Comparison of ENCODE assay signal across 15 cellular contexts in the genomic region with DNA sequence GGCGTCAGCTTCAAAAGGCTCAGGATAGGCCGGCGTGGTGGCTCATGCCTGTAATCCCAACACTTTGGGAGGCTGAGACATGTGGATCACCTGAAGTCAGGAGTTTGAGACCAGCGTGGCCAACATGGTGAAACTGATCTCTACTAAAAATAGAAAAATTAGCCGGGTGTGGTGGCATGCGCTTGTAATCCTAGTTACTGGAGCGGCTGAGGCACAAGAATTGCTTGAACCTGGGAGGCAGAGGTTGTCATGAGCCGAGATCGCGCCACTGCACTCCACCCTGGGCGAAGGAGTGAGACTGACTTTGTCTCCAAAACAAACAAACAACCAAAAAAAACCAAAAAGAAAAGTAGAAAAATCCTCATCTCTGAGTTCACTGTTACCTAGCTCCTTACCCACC. TPM values are rescaled to one million over a fixed set of nuclear protein-coding genes. Genes with fewer than 3 reads are reported as not detected.
"Had no signal": no experiment of that assay in that cellular context is flagged by ENCODE, and none has a peak within 500 bp of the region (broad histone marks: within the 10 kb centered on the region; RNA-seq: fewer than 3 reads in every experiment).

No MANE protein-coding gene starts in this region.

RNA-seq across cellular contexts. Expression of a gene that starts 3.4 kb away (rescaled TPM):
- total RNA-seq: stomach, subcutaneous adipose tissue, suprapubic skin, temporal lobe, thoracic aorta, thyroid gland, tibial nerve, transverse colon, upper lobe of left lung, upper lobe of right lung, ureter, urinary bladder, uterus, vagina had no signal
- polyA plus RNA-seq: stomach, urinary bladder had no signal

RNA-seq across cellular contexts. Expression of a gene that starts 11.3 kb away (rescaled TPM):
- total RNA-seq: stomach, subcutaneous adipose tissue, suprapubic skin, temporal lobe, thoracic aorta, thyroid gland, tibial nerve, transverse colon, upper lobe of left lung, upper lobe of right lung, ureter, uterus, vagina had no signal
- polyA plus RNA-seq: stomach, urinary bladder had no signal

RNA-seq across cellular contexts. Expression of a gene that starts 11.6 kb away (rescaled TPM):
- total RNA-seq: stomach, subcutaneous adipose tissue, suprapubic skin, temporal lobe, thoracic aorta, thyroid gland, tibial nerve, transverse colon, upper lobe of left lung, upper lobe of right lung, ureter, urinary bladder, uterus, vagina had no signal
- polyA plus RNA-seq: stomach, urinary bladder had no signal

RNA-seq across cellular contexts. Expression of a gene that starts 25.9 kb away (rescaled TPM):
- total RNA-seq: stomach, subcutaneous adipose tissue, suprapubic skin, temporal lobe, testis, thoracic aorta, thyroid gland, tibial nerve, transverse colon, upper lobe of left lung, upper lobe of right lung, ureter, urinary bladder, uterus, vagina had no signal
- polyA plus RNA-seq: stomach, urinary bladder had no signal

RNA-seq across cellular contexts. Expression of a gene that starts 33.5 kb away (rescaled TPM):
- total RNA-seq: stomach, subcutaneous adipose tissue, suprapubic skin, temporal lobe, thoracic aorta, thyroid gland, tibial nerve, transverse colon, upper lobe of left lung, upper lobe of right lung, ureter, urinary bladder, uterus, vagina had no signal
- polyA plus RNA-seq: stomach had no signal
